Comparison of ENCODE assay signal across 8 cellular contexts in the genomic region with DNA sequence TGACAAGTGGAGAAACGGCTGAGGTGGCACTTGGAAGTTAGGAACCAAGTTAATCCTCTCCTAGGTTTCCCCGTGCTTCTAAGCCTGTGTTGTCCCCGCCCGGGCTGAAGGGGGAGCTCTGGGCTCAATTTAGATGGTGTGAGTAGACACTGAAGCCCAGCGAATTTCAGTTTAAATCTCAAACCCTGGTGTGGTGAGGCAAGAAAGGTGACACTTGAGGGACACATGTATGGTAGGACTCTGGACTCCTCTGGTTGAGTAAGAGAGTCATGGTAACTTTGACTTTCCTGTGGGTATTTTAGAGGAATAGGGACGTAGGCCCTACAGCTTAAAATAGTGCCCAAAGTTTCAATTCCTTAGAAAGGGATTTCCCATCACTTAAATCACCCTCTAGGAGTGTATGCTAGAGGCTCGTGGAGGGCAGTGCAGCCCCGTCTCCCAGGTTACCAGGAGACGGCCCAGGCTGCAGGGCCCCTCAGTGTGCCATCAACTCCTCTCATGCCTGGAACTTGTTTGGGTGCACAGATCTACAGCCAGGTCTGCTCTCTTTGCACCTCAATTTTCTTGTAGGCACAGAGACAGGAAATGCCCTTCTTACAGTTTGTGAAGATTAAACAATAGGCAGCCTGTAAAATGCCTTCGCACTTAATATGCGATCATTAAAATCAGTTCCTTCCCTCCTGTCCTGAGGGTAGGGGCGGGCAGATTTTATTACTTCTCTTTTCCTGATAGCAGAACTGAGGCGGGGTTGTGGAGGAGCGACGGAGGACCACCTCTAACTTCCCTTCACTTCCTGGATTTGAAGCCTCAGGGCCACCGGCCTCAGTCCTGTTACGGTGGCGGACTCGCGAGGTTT. TPM values are rescaled to one million over a fixed set of nuclear protein-coding genes. Genes with fewer than 3 reads are reported as not detected.
A peak's percentile ranks its signal among the peaks of the same experiment; 100 is the strongest.
DNase-seq lines count a peak whose midpoint lies in the region; ATAC-seq, FAIRE-seq and TF ChIP-seq lines count a peak whose summit lies in the region.

No MANE protein-coding gene starts in this region.

- peak; percentile 71 for ATAC-seq in GM18858 (IDR thresholded peaks at IDR 0.05; ENCODE audit: unreplicated experiment)
- ATAC-seq in HG02884 (IDR thresholded peaks at IDR 0.05; ENCODE audit: unreplicated experiment) = peak; percentile 62
- ATAC-seq in pancreas = peak; percentile 76 to 87 (median 84)

- no peak overlapping the region for H3K27ac ChIP-seq in pancreas

- H3K4me1 ChIP-seq in pancreas = no peaks in the 10 kb centered on the region

- DNase-seq in COLO829 (ENCODE audit: low spot score) = peak; percentile 76
- peak; percentile 30 for DNase-seq in NCI-H1105 (lab: John Stamatoyannopoulos, UW)
- DNase-seq in activated CD4-positive, alpha-beta T cell treated with anti-CD3 and anti-CD28 coated beads, Interleukin-2, amount 50 U/mL, for 48 hours = peak; percentile 53 to 65
- DNase-seq in germinal center (ENCODE audit: low spot score) = peak; percentile 74
- peak in 3 of 6 donors; percentile 60 to 82 (median 64) for DNase-seq in pancreas
- no peak for DNase-seq in GOT3 (lab: John Stamatoyannopoulos, UW)

- H3K36me3 ChIP-seq in pancreas = no peaks in the 10 kb centered on the region

- no peaks in the 10 kb centered on the region for H3K9me3 ChIP-seq in pancreas

- H3K27me3 ChIP-seq in pancreas = no peaks in the 10 kb centered on the region

- intact Hi-C loops in pancreas (cut with DNase I) = loop anchor here in 2 of 3 donors (10.0 kb wide), 3 partner anchors 239 to 609 kb away; no protein-coding TSS in a partner anchor

- WGBS in pancreas, 2 donors = 46 to 52% methylated on average over 20 of the region's 20 CpGs

- H3K4me3 ChIP-seq in pancreas = no peak overlapping the region

- peak; percentile 9 for FAIRE-seq in pancreas (lab: Jason Lieb, UNC)

- TF ChIP-seq CTCF in pancreas (IDR thresholded peaks at IDR 0.05) = peak; percentile 25 to 70 (median 57)

RNA-seq across cellular contexts. Expression of gene HAND2, which starts 23.9 kb away (rescaled TPM):
- 10 to 100 TPM in 1 of 6 donors, 1 to 10 TPM in 5; 1.7 to 11.4 (median 2.7) TPM for total RNA-seq in pancreas
- polyA plus RNA-seq in pancreas = 1 to 10 TPM; 3.8 to 5.0 TPM
